8 cellular contexts compared by ENCODE assay signal in the genomic region with DNA sequence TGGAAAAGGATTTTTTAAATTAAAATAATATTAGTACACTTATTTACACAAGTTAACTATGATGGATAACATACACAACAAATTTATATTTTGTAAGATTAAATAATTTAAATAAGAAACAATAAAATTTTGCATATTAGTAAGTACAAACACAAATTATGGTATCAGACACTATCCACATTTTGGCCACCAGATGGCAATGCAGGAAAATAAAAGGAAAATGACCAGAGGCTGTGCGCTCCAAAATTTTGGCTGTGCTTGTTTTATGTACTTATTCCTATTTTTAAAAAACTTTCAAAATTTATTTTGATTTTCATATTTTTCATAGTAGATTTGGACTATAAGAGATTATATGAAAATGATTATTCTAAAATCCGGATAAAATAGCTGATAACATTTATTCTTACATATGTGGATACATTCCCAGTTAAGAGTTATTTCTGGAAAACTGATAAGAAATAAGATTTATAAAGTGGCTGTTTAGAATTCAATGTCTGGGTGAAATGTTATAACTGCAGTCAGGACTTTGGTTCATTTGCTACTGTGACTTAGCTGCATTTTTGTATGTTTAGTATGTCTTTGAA.
A peak's percentile ranks its signal among the peaks of the same experiment; 100 is the strongest.
DNase-seq lines count a peak whose midpoint lies in the region; ATAC-seq, FAIRE-seq and TF ChIP-seq lines count a peak whose summit lies in the region.

No MANE protein-coding gene starts in this region.

- TF ChIP-seq CTCF in AG09309 (IDR thresholded peaks at IDR 0.05; ENCODE audit: control insufficient read depth, insufficient read depth, low read depth, low read length, missing control alignments) = peak; percentile 53
- peak; percentile 30 for TF ChIP-seq CTCF in bronchial epithelial cell (IDR thresholded peaks at IDR 0.05; ENCODE audit: insufficient read depth, low read length, severe bottlenecking)
- TF ChIP-seq CTCF in lung (IDR thresholded peaks at IDR 0.05; ENCODE audit: control extremely low read depth, extremely low read depth) = peak; percentile 10

- no peaks in the 10 kb centered on the region for H3K36me3 ChIP-seq in bronchial epithelial cell (ENCODE audit: control insufficient read depth, insufficient read depth, low read length)
- H3K36me3 ChIP-seq in lung (ENCODE audit: control insufficient read depth in 2 of 2, insufficient read depth in 2 of 2, low read length in 2 of 2) = no peaks in the 10 kb centered on the region

- no peak for DNase-seq in AG09309 (ENCODE audit: low read depth)
- DNase-seq in NCI-H748 treated with DMSO at 0.1 percent for 48 hours (lab: John Stamatoyannopoulos, UW) = peak; percentile 49
- DNase-seq in bronchial epithelial cell (ENCODE audit: low read depth) = peak; percentile 51
- DNase-seq in lung (ENCODE audit: low spot score) = peak; percentile 38
- no peak for DNase-seq in NK-92 (lab: John Stamatoyannopoulos, UW; ENCODE audit: unreplicated experiment)
- DNase-seq in NCI-H1048 (lab: John Stamatoyannopoulos, UW) = no peak

- H3K4me1 ChIP-seq in lung (ENCODE audit: control insufficient read depth in 2 of 2, insufficient read depth in 2 of 2, low read length in 2 of 2) = no peaks in the 10 kb centered on the region

- H3K27me3 ChIP-seq in bronchial epithelial cell (ENCODE audit: control insufficient read depth, insufficient read depth, low read length) (no peaks in the 10 kb centered on the region), lung (ENCODE audit: control insufficient read depth, insufficient read depth) (no peaks in the 10 kb centered on the region)

- WGBS in lung, 2 donors = 13 to 46% methylated on average over 2 of the region's 2 CpGs

- ATAC-seq in GM18519 (IDR thresholded peaks at IDR 0.05; ENCODE audit: low FRiP score, unreplicated experiment) (peak; percentile 53), HG03520 (IDR thresholded peaks at IDR 0.05; ENCODE audit: unreplicated experiment) (peak; percentile 63), lung (ENCODE audit: insufficient read depth, low FRiP score) (no peak)

- FAIRE-seq in bronchial epithelial cell (lab: Jason Lieb, UNC) = no peak

- no peak overlapping the region for H3K4me3 ChIP-seq in AG09309 (ENCODE audit: control insufficient read depth, low read depth, low read length)
- H3K4me3 ChIP-seq in bronchial epithelial cell (ENCODE audit: low read depth, low read length) = no peak overlapping the region
- H3K4me3 ChIP-seq in lung = no peak overlapping the region

- no peaks in the 10 kb centered on the region for H3K9me3 ChIP-seq in lung (ENCODE audit: control insufficient read depth in 2 of 2, insufficient read depth in 1 of 2, low read length in 1 of 2)

- H3K27ac ChIP-seq in lung (ENCODE audit: low read depth in 1 of 2, low read length in 1 of 2) = no peak overlapping the region

Comparison
In these comparisons a context has a peak if more than half of its experiments do, and no peak if none do; other contexts are left out.
1. DNase-seq: peak in NCI-H748 treated with DMSO at 0.1 percent for 48 hours (single experiment), bronchial epithelial cell (single experiment) and lung (single experiment); none in AG09309 (single experiment), NK-92 (single experiment) and NCI-H1048 (single experiment).
2. Peak in every context shown above with its lines, with median percentiles within 50 percentile points of each other: CTCF ChIP-seq.